ENCODE assay signal across 9 cellular contexts in genomic region chr12:30457621-30458289, GRCh38.
DNase-seq lines count a peak whose midpoint lies in the region; ATAC-seq and TF ChIP-seq lines count a peak whose summit lies in the region.
"Had no signal": no experiment of that assay in that cellular context is flagged by ENCODE, and none has a peak within 500 bp of the region (broad histone marks: within the 10 kb centered on the region; RNA-seq: fewer than 3 reads in every experiment).

No MANE protein-coding gene starts in this region.

- intact Hi-C loops in adrenal gland (cut with DNase I), result no loop called here
- intact Hi-C loops in dorsolateral prefrontal cortex (cut with DNase I), result no loop called here

- H3K27ac ChIP-seq in adrenal gland (peak overlapping the region in 2 of 5 donors; percentile 20 to 58), dorsolateral prefrontal cortex (no peak overlapping the region)

- no peaks in the 10 kb centered on the region for H3K9me3 ChIP-seq in adrenal gland (replicated peaks in 1 of 3)

- no peaks in the 10 kb centered on the region for H3K36me3 ChIP-seq in adrenal gland (replicated peaks in 1 of 2)

- in situ Hi-C loops in ACHN (cut with HindIII; ENCODE audit: low pct_ligation_motif_present, low pct_unique_long_range_greater_than_20kb, low sequenced_read_pairs), result no loop called here

- TF ChIP-seq CTCF in adrenal gland (IDR thresholded peaks at IDR 0.05), result peak; percentile 17 to 44 (median 32)
- peak in 19 of 56 donors; percentile 9 to 39 (median 18) for TF ChIP-seq CTCF in dorsolateral prefrontal cortex (IDR thresholded peaks at IDR 0.05 in 54 of 56, conservative IDR thresholded peaks at IDR 0.05 in 2 of 56; ENCODE audit: low read depth in 1 of 56, partially characterized antibody in 56 of 56)

- no peak for ATAC-seq in GM18861 (IDR thresholded peaks at IDR 0.05; ENCODE audit: unreplicated experiment)

- DNase-seq in ACHN (peak; percentile 69), HT-29 (ENCODE audit: low spot score) (peak; percentile 73), adrenal gland (peak in 3 of 7 donors; percentile 10 to 41 (median 11)), kidney glomerular epithelial cell (lab: John Stamatoyannopoulos, UW) (peak; percentile 22), NCI-H526 treated with DMSO at 0.1 percent for 48 hours (lab: John Stamatoyannopoulos, UW) (no peak), dorsolateral prefrontal cortex (no peak), dedifferentiated amniotic fluid mesenchymal stem cell (ENCODE audit: extremely low spot score) (no peak)
- DNase-seq: NCI-H1436 treated with DMSO at 0.1 percent for 48 hours had no signal

- WGBS in adrenal gland, 4 donors, result 36 to 47% (median 42%) methylated on average over 3 of the region's 3 CpGs

- no peaks in the 10 kb centered on the region for H3K27me3 ChIP-seq in adrenal gland
- H3K27me3 ChIP-seq in dorsolateral prefrontal cortex, result no peaks in the 10 kb centered on the region

- no peak for TF ChIP-seq POLR2A in adrenal gland (IDR thresholded peaks at IDR 0.05)

- H3K4me3 ChIP-seq in adrenal gland (no peak overlapping the region), dorsolateral prefrontal cortex (no peak overlapping the region)

- H3K4me1 ChIP-seq in adrenal gland (replicated peaks in 1 of 2), result peaks cover 0 to 6% of the 10 kb centered on the region in 2 donors

Comparison
In these comparisons a context has a peak if more than half of its experiments do, and no peak if none do; other contexts are left out.
1. DNase-seq: peak in ACHN (single experiment), HT-29 (single experiment) and kidney glomerular epithelial cell (single experiment); none in NCI-H526 treated with DMSO at 0.1 percent for 48 hours (single experiment), dorsolateral prefrontal cortex (0 of 10) and dedifferentiated amniotic fluid mesenchymal stem cell (single experiment).